In the genomic region with DNA sequence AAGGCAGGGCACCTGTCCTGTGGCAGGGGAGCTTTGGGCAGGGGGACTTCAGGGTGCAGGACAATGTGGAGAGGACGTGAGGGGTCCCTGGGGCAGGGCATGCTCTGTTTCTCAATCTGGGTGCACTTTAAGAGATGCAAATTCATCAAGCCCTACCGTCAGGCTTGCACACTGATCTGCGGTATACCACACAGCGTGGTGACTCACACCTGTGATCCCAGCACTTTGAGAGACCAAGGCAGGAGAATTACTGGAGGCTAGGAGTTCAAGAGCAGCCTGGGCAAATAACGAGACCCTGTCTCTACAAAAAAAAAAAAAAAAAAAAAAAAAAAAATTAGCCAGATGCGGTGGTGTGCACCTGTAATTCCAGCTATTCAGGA, we compare ENCODE assay signal across 20 cellular contexts. TPM values are rescaled to one million over a fixed set of nuclear protein-coding genes. Genes with fewer than 3 reads are reported as not detected.
A peak's percentile ranks its signal among the peaks of the same experiment; 100 is the strongest.
DNase-seq lines count a peak whose midpoint lies in the region; ATAC-seq and TF ChIP-seq lines count a peak whose summit lies in the region.
"Had no signal": no experiment of that assay in that cellular context is flagged by ENCODE, and none has a peak within 500 bp of the region (broad histone marks: within the 10 kb centered on the region; RNA-seq: fewer than 3 reads in every experiment).

No MANE protein-coding gene starts in this region.

- ATAC-seq in left lobe of liver (no peak), SK-N-SH treated with all-trans-retinoic acid at 6 μM for 48 hours (no peak)
- ATAC-seq: A549 had no signal

- H3K4me3 ChIP-seq in Jurkat, Clone E6-1 (ENCODE audit: low read length): no peak overlapping the region
- H3K4me3 ChIP-seq: A549 had no signal

- peak; percentile 5 for DNase-seq in activated naive CD4-positive, alpha-beta T cell treated with anti-CD3 and anti-CD28 coated beads, Interleukin-2, amount 50 U/mL, for 16 hours
- no peak for DNase-seq in activated naive CD4-positive, alpha-beta T cell (lab: John Stamatoyannopoulos, UW)
- DNase-seq in Jurkat, Clone E6-1 (ENCODE audit: low read depth, low spot score): peak; percentile 6
- peak; percentile 63 for DNase-seq in RPMI7951 (ENCODE audit: low read depth)
- DNase-seq in left lobe of liver (ENCODE audit: low spot score): peak; percentile 22
- DNase-seq in NCI-H2107 (lab: John Stamatoyannopoulos, UW): no peak
- DNase-seq in NCI-H345 treated with DMSO at 0.1 percent for 48 hours (lab: John Stamatoyannopoulos, UW; ENCODE audit: unreplicated experiment): no peak
- DNase-seq: BE2C, DMS53, EL, H7, NCI-H1105, NCI-H2029 treated with DMSO at 0.1 percent for 48 hours, NCI-H2171 treated with DMSO at 0.1 percent for 48 hours, NCI-H446, NCI-H526, OCI-M1, SHP77 had no signal

TF ChIP-seq in SK-N-SH treated with all-trans-retinoic acid at 6 μM for 48 hours, 23 proteins besides CTCF, POLR2A, EP300 and RAD21:
- TF ChIP-seq ARNTL (CRISPR knock-in tag; IDR thresholded peaks at IDR 0.05; ENCODE audit: borderline replicate concordance, low read depth) (no peak), ZNF8 (CRISPR knock-in tag; IDR thresholded peaks at IDR 0.05) (no peak), ESRRG (CRISPR knock-in tag; IDR thresholded peaks at IDR 0.05) (no peak), ZNF565 (CRISPR knock-in tag; conservative IDR thresholded peaks at IDR 0.05; ENCODE audit: low read depth) (no peak), GLIS3 (CRISPR knock-in tag; IDR thresholded peaks at IDR 0.05) (no peak), ISL1 (CRISPR knock-in tag; IDR thresholded peaks at IDR 0.05) (no peak), ZC3H10 (CRISPR knock-in tag; IDR thresholded peaks at IDR 0.05) (no peak)
- TF ChIP-seq, protein P1, sequence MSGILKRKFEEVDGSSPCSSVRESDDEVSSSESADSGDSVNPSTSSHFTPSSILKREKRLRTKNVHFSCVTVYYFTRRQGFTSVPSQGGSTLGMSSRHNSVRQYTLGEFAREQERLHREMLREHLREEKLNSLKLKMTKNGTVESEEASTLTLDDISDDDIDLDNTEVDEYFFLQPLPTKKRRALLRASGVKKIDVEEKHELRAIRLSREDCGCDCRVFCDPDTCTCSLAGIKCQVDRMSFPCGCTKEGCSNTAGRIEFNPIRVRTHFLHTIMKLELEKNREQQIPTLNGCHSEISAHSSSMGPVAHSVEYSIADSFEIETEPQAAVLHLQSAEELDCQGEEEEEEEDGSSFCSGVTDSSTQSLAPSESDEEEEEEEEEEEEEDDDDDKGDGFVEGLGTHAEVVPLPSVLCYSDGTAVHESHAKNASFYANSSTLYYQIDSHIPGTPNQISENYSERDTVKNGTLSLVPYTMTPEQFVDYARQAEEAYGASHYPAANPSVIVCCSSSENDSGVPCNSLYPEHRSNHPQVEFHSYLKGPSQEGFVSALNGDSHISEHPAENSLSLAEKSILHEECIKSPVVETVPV (CRISPR knock-in tag; IDR thresholded peaks at IDR 0.05): no peak

RNA-seq across cellular contexts. Expression of gene GPC1, which starts 10.2 kb away (rescaled TPM):
- 6.3 TPM for polyA plus RNA-seq in Jurkat, Clone E6-1 (2012; ENCODE audit: insufficient read depth, insufficient read length)
- total RNA-seq in RPMI7951 (2014; rRNA removed; shearing (Covaris generic)): 13.9 and 24.1 TPM in 2 replicates
- 29.4 TPM for total RNA-seq in left lobe of liver

Comparison
In these comparisons a context has a peak if more than half of its experiments do, and no peak if none do; other contexts are left out.
1. DNase-seq: peak in activated naive CD4-positive, alpha-beta T cell treated with anti-CD3 and anti-CD28 coated beads, Interleukin-2, amount 50 U/mL, for 16 hours (single experiment), Jurkat, Clone E6-1 (single experiment), RPMI7951 (single experiment) and left lobe of liver (single experiment); none in activated naive CD4-positive, alpha-beta T cell (0 of 4), NCI-H2107 (single experiment) and NCI-H345 treated with DMSO at 0.1 percent for 48 hours (single experiment).